Comparison of ENCODE assay signal across 8 cellular contexts in genomic region chr12:3073438-3074255, GRCh38. TPM values are rescaled to one million over a fixed set of nuclear protein-coding genes. Genes with fewer than 3 reads are reported as not detected.
A peak's percentile ranks its signal among the peaks of the same experiment; 100 is the strongest.
DNase-seq lines count a peak whose midpoint lies in the region; ATAC-seq and TF ChIP-seq lines count a peak whose summit lies in the region.

No MANE protein-coding gene starts in this region.

- H3K27me3 ChIP-seq in PC-9 (ENCODE audit: insufficient read depth, low read depth) (no peaks in the 10 kb centered on the region), fibroblast of lung (ENCODE audit: control insufficient read depth, insufficient read depth, low read length) (no peaks in the 10 kb centered on the region)

- peak; percentile 49 to 51 for ATAC-seq in activated T-cell treated with anti-CD3 and anti-CD28 coated beads, Interleukin-2, amount 50 U/mL, for 4 hours
- ATAC-seq in natural killer cell treated with Interleukin-12 subunit alpha and Interleukin-12 subunit beta and Interleukin-15 and Interleukin-18, amount 100 ng/mL, for 72 hours, result peak in 1 of 2 donors; percentile 51
- no peak for ATAC-seq in GM19328 (IDR thresholded peaks at IDR 0.05; ENCODE audit: unreplicated experiment)

- no peak overlapping the region for H3K27ac ChIP-seq in PC-9
- H3K27ac ChIP-seq in fibroblast of lung (ENCODE audit: insufficient read depth, low read length), result no peak overlapping the region

- H3K9me3 Mint-ChIP-seq in activated T-cell treated with anti-CD3 and anti-CD28 coated beads, Interleukin-2, amount 50 U/mL, for 4 hours, result no peaks in the 10 kb centered on the region
- H3K9me3 Mint-ChIP-seq in natural killer cell treated with Interleukin-12 subunit alpha and Interleukin-12 subunit beta and Interleukin-15 and Interleukin-18, amount 100 ng/mL, for 72 hours, result no peaks in the 10 kb centered on the region

- peak; percentile 98 for TF ChIP-seq CTCF in GM10266 (IDR thresholded peaks at IDR 0.05; ENCODE audit: control insufficient read depth, insufficient read depth, low read depth, missing control alignments)
- TF ChIP-seq CTCF in PC-9 (conservative IDR thresholded peaks at IDR 0.05), result peak; percentile 99
- peak; percentile 97 to 99 for TF ChIP-seq CTCF in fibroblast of lung (conservative IDR thresholded peaks at IDR 0.05 in 1 of 2, IDR thresholded peaks at IDR 0.05 in 1 of 2; ENCODE audit: low read depth in 1 of 2, low read length in 2 of 2)

- H3K9ac ChIP-seq in fibroblast of lung (ENCODE audit: insufficient read depth, low read length), result no peak overlapping the region

- H3K27me3 Mint-ChIP-seq in activated T-cell treated with anti-CD3 and anti-CD28 coated beads, Interleukin-2, amount 50 U/mL, for 4 hours (ENCODE audit: low read depth), result peaks cover 8% of the 10 kb centered on the region
- peaks cover 11 to 13% of the 10 kb centered on the region in 2 donors for H3K27me3 Mint-ChIP-seq in natural killer cell treated with Interleukin-12 subunit alpha and Interleukin-12 subunit beta and Interleukin-15 and Interleukin-18, amount 100 ng/mL, for 72 hours

- no peaks in the 10 kb centered on the region for H3K36me3 Mint-ChIP-seq in activated T-cell treated with anti-CD3 and anti-CD28 coated beads, Interleukin-2, amount 50 U/mL, for 4 hours (ENCODE audit: insufficient read depth)
- no peaks in the 10 kb centered on the region for H3K36me3 Mint-ChIP-seq in natural killer cell treated with Interleukin-12 subunit alpha and Interleukin-12 subunit beta and Interleukin-15 and Interleukin-18, amount 100 ng/mL, for 72 hours

- no peak overlapping the region for H3K4me3 ChIP-seq in PC-9
- no peak overlapping the region for H3K4me3 ChIP-seq in fibroblast of lung (replicated peaks in 1 of 4; ENCODE audit: control extremely low read depth in 1 of 4, insufficient read depth in 1 of 4, low read depth in 3 of 4, low read length in 4 of 4)

- H2AFZ ChIP-seq in PC-9 (no peak overlapping the region), fibroblast of lung (ENCODE audit: low read length) (no peak overlapping the region)

- intact Hi-C loops in PC-9 (cut with micrococcal nuclease; ENCODE audit: unreplicated experiment), result loop anchor here (1.0 to 10.0 kb wide), 5 partner anchors 62 to 1201 kb away; partner anchors contain the start of gene CCND2

- CTCF ChIA-PET in PC-9 (lab: Charles Lee), result interaction anchor here (0.6 to 1.5 kb wide), 6 partner anchors 37 to 203 kb away, joined by 3 to 16 read pairs (median 4); no protein-coding TSS in a partner anchor

- no peaks in the 10 kb centered on the region for H3K9me3 ChIP-seq in PC-9 (ENCODE audit: insufficient read depth, low read depth)
- H3K9me3 ChIP-seq in fibroblast of lung (ENCODE audit: control insufficient read depth, insufficient read depth, low read depth, low read length), result no peaks in the 10 kb centered on the region

- H3K4me2 ChIP-seq in PC-9 (no peak overlapping the region), fibroblast of lung (ENCODE audit: extremely low read depth, insufficient read depth, low read length) (peak overlapping the region; percentile 9)

- H3K4me1 Mint-ChIP-seq in activated T-cell treated with anti-CD3 and anti-CD28 coated beads, Interleukin-2, amount 50 U/mL, for 4 hours (ENCODE audit: low read depth), result peaks cover 9% of the 10 kb centered on the region
- H3K4me1 Mint-ChIP-seq in natural killer cell treated with Interleukin-12 subunit alpha and Interleukin-12 subunit beta and Interleukin-15 and Interleukin-18, amount 100 ng/mL, for 72 hours (ENCODE audit: low read depth in 2 of 2), result peaks cover 0 to 5% of the 10 kb centered on the region in 2 donors

- no peaks in the 10 kb centered on the region for H3K9me2 ChIP-seq in PC-9 (ENCODE audit: insufficient read depth)

- H3K79me2 ChIP-seq in PC-9 (ENCODE audit: low read depth) (no peaks in the 10 kb centered on the region), fibroblast of lung (ENCODE audit: control insufficient read depth, insufficient read depth, low read length) (no peaks in the 10 kb centered on the region)

- H3K36me3 ChIP-seq in PC-9 (ENCODE audit: low read depth), result no peaks in the 10 kb centered on the region
- H3K36me3 ChIP-seq in fibroblast of lung (ENCODE audit: control insufficient read depth, insufficient read depth, low read length), result no peaks in the 10 kb centered on the region

- no peaks in the 10 kb centered on the region for H4K20me1 ChIP-seq in PC-9 (ENCODE audit: insufficient read depth)
- H4K20me1 ChIP-seq in fibroblast of lung (ENCODE audit: control insufficient read depth, extremely low read depth, insufficient read depth, low read length), result no peaks in the 10 kb centered on the region

- DNase-seq in GM10266 (ENCODE audit: extremely low spot score) (peak; percentile 92), HuH-7.5 (ENCODE audit: low spot score) (peak; percentile 95), PC-9 (peak; percentile 67 to 88), fibroblast of lung (ENCODE audit: low read depth in 2 of 2) (peak; percentile 81 to 90)
- DNase-seq in activated T-cell treated with anti-CD3 and anti-CD28 coated beads, Interleukin-2, amount 50 U/mL, for 4 hours, result peak; percentile 85
- DNase-seq in natural killer cell treated with Interleukin-12 subunit alpha and Interleukin-12 subunit beta and Interleukin-15 and Interleukin-18, amount 100 ng/mL, for 72 hours (ENCODE audit: low spot score), result peak; percentile 84
- DNase-seq in stimulated activated naive CD4-positive, alpha-beta T cell (lab: John Stamatoyannopoulos, UW), result peak; percentile 56 to 86 (median 70)

- POLR2A ChIA-PET in PC-9 (lab: Charles Lee; ENCODE audit: unreplicated experiment), result no interaction called here

- H3K27ac Mint-ChIP-seq in natural killer cell treated with Interleukin-12 subunit alpha and Interleukin-12 subunit beta and Interleukin-15 and Interleukin-18, amount 100 ng/mL, for 72 hours, result no peak overlapping the region

- H3K4me1 ChIP-seq in PC-9 (replicated peaks; ENCODE audit: insufficient read depth) (peaks cover 6% of the 10 kb centered on the region), fibroblast of lung (ENCODE audit: control insufficient read depth, extremely low read depth, insufficient read depth, low read length) (peaks cover 3% of the 10 kb centered on the region)

- no peaks in the 10 kb centered on the region for H3F3A ChIP-seq in PC-9 (ENCODE audit: insufficient read depth, low read depth)

- BruUV-seq in PC-9 (replicated peaks; lab: Mats Ljungman, UMichigan), result no TSS peak

- no peak overlapping the region for H3K4me3 Mint-ChIP-seq in activated T-cell treated with anti-CD3 and anti-CD28 coated beads, Interleukin-2, amount 50 U/mL, for 4 hours
- H3K4me3 Mint-ChIP-seq in natural killer cell treated with Interleukin-12 subunit alpha and Interleukin-12 subunit beta and Interleukin-15 and Interleukin-18, amount 100 ng/mL, for 72 hours, result no peak overlapping the region

RNA-seq across cellular contexts. Expression of gene TSPAN9, which starts 3.5 kb away (rescaled TPM):
- total RNA-seq in PC-9 (2021) (8.9 and 9.6 TPM in 2 replicates), fibroblast of lung (26.7 and 35.2 TPM in 2 replicates)
- total RNA-seq in activated T-cell treated with anti-CD3 and anti-CD28 coated beads, Interleukin-2, amount 50 U/mL, for 4 hours, result 1 to 10 TPM in 1 of 3 donors, under 1 TPM in 2; 0.68 to 1.4 (median 0.95) TPM
- polyA plus RNA-seq in fibroblast of lung, result 31.1 and 32.6 TPM in 2 replicates
- polyA plus RNA-seq in fibroblast of lung (2012), result 25.6 and 30.4 TPM in 2 replicates
- polyA minus RNA-seq in fibroblast of lung (ENCODE audit: low replicate concordance), result 35.5 and 64.8 TPM in 2 replicates
- under 1 TPM in 1 of 2 donors, not detected in 1; 0.10 TPM for total RNA-seq in natural killer cell treated with Interleukin-12 subunit alpha and Interleukin-12 subunit beta and Interleukin-15 and Interleukin-18, amount 100 ng/mL, for 72 hours
